ENCODE assay signal across 6 cellular contexts in the genomic region with DNA sequence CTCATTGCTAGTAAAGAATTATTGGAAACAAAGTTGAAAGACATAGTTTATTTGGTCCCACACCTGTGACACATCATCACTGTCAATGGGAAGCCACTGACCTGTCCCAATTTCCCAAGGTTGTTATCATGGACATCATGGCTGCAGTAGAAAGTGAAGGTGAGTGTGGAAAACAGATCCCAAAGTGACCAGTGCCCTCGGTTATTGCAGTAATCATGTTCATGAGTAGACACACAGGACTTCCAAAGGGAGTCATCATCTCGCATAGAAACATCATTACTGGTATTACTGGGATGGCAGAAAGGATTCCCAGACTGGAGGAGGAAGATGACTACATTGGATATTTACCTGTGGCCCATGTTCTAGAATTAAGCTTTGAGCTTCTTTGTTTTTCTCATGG. TPM values are rescaled to one million over a fixed set of nuclear protein-coding genes. Genes with fewer than 3 reads are reported as not detected.
"Had no signal": no experiment of that assay in that cellular context is flagged by ENCODE, and none has a peak within 500 bp of the region (broad histone marks: within the 10 kb centered on the region; RNA-seq: fewer than 3 reads in every experiment).

No MANE protein-coding gene starts in this region.

- ATAC-seq: K562 had no signal

- DNase-seq: IMR-90, KBM-7 had no signal

- H3K27ac ChIP-seq: HL-60 had no signal

- FAIRE-seq: HTR-8/SVneo, K562 had no signal

- H3K4me3 ChIP-seq: K562 had no signal

RNA-seq across cellular contexts. Expression of a gene that starts 14.7 kb away (rescaled TPM):
- total RNA-seq: IMR-90 had no signal
- polyA plus RNA-seq: IgD-negative memory B cell had no signal
